Comparison of ENCODE assay signal across 22 cellular contexts in the genomic region with DNA sequence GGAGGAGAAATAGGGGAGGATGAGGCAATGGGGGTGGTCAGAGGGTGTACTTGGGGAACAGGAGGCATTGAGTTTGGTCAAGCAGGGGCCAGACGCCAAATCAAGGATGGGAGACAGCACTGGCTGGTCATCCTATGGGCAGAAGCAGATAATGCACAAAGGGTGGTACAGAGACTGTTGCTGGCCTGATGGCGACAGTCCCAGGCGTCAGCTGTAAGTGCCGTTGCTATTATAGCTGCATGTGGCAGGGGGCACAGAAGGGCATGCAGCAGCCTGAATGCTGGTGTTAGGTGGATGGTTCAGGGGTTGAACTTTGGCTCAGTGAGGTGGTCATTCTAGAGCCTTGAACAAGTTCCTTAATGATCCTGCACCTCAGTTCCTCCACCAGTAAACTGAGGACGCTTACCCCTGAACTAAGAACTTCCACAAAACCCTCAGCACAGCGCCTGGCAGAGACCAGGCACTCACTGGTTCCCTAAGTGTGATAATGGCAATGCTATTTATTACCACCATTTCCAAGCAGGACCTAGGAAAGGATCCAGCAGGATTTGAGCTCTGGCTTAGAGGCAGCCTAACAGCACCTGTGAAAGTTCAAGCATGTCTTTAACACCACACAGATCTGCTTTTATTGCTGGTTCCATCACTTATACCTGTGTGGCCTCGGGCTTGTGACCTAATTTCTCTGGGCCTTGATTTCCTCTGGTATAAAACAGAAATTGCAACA.
DNase-seq lines count a peak whose midpoint lies in the region; ATAC-seq, FAIRE-seq and TF ChIP-seq lines count a peak whose summit lies in the region.
"Had no signal": no experiment of that assay in that cellular context is flagged by ENCODE, and none has a peak within 500 bp of the region (broad histone marks: within the 10 kb centered on the region; RNA-seq: fewer than 3 reads in every experiment).

No MANE protein-coding gene starts in this region.

- WGBS in heart left ventricle, 4 donors, result 85 to 91% (median 89%) methylated on average over 7 of the region's 7 CpGs

- peaks cover 0 to 50% (median 34%) of the 10 kb centered on the region in 9 donors for H3K36me3 ChIP-seq in heart left ventricle
- H3K36me3 ChIP-seq in right atrium auricular region, result peaks cover 18% of the 10 kb centered on the region
- peaks cover 2% of the 10 kb centered on the region for H3K36me3 ChIP-seq in bronchial epithelial cell (ENCODE audit: control insufficient read depth, insufficient read depth, low read length)

- no peak for TF ChIP-seq POLR2A in heart left ventricle (IDR thresholded peaks at IDR 0.05)

- H3K9me3 ChIP-seq in heart left ventricle (no peaks in the 10 kb centered on the region), right atrium auricular region (no peaks in the 10 kb centered on the region)
- H3K9me3 ChIP-seq: A549; BLaER1 treated with 17β-estradiol and CSF1 and Interleukin-3, amounts not matched to agents 10 nM and 100 nM had no signal

- no peak overlapping the region for H3K4me3 ChIP-seq in heart left ventricle
- H3K4me3 ChIP-seq in right atrium auricular region, result no peak overlapping the region
- no peak overlapping the region for H3K4me3 ChIP-seq in bronchial epithelial cell (ENCODE audit: low read depth, low read length)
- H3K4me3 ChIP-seq: A549; BLaER1 treated with 17β-estradiol and CSF1 and Interleukin-3, amounts not matched to agents 10 nM and 100 nM; GM23248 had no signal

- H3K27me3 ChIP-seq in heart left ventricle (no peaks in the 10 kb centered on the region), right atrium auricular region (no peaks in the 10 kb centered on the region), bronchial epithelial cell (ENCODE audit: control insufficient read depth, insufficient read depth, low read length) (no peaks in the 10 kb centered on the region)
- H3K27me3 ChIP-seq: BLaER1 treated with 17β-estradiol and CSF1 and Interleukin-3, amounts not matched to agents 10 nM and 100 nM had no signal

- H3K27ac ChIP-seq in heart left ventricle (no peak overlapping the region), right atrium auricular region (no peak overlapping the region)
- H3K27ac ChIP-seq: A549; BLaER1 treated with 17β-estradiol and CSF1 and Interleukin-3, amounts not matched to agents 10 nM and 100 nM; GM23248 had no signal

- peaks cover 0 to 5% (median 0%) of the 10 kb centered on the region in 12 donors for H3K4me1 ChIP-seq in heart left ventricle
- H3K4me1 ChIP-seq in right atrium auricular region, result peaks cover 0 to 6% of the 10 kb centered on the region in 2 donors
- H3K4me1 ChIP-seq: A549 had no signal

- peak; percentile 40 for FAIRE-seq in bronchial epithelial cell (lab: Jason Lieb, UNC)
- FAIRE-seq: A549, GM19239, RCC 7860 had no signal

- ATAC-seq in heart left ventricle, result peak in 3 of 4 donors; percentile 41 to 71 (median 63)
- ATAC-seq: A549; CD8-positive, alpha-beta T cell had no signal

- intact Hi-C loops in heart left ventricle (cut with DNase I), result no loop called here

- DNase-seq in heart left ventricle, result no peak
- DNase-seq in right atrium auricular region (ENCODE audit: low spot score), result no peak
- DNase-seq in bronchial epithelial cell (ENCODE audit: low read depth), result no peak
- DNase-seq in midbrain (lab: John Stamatoyannopoulos, UW), result peak; percentile 48
- peak; percentile 75 for DNase-seq in superior temporal gyrus (ENCODE audit: extremely low spot score)
- DNase-seq in AG08395 (ENCODE audit: low spot score), result no peak
- DNase-seq in central memory CD4-positive, alpha-beta T cell, result no peak
- DNase-seq: Calu3; CD8-positive, alpha-beta T cell; GF-D8; GM23248; HCEC 1CT; NCI-H1105 treated with DMSO at 0.1 percent for 48 hours; NCI-H1694; NCI-H2081 treated with DMSO at 0.1 percent for 48 hours; NCI-H510A; NCI-H748 treated with DMSO at 0.1 percent for 48 hours; SHP77 had no signal

- no peak for TF ChIP-seq CTCF in heart left ventricle (IDR thresholded peaks at IDR 0.05)
- TF ChIP-seq CTCF in right atrium auricular region (IDR thresholded peaks at IDR 0.05), result no peak
- no peak for TF ChIP-seq CTCF in bronchial epithelial cell (IDR thresholded peaks at IDR 0.05; ENCODE audit: insufficient read depth, low read length, severe bottlenecking)

Comparison
In these comparisons a context has a peak if more than half of its experiments do, and no peak if none do; other contexts are left out.
1. DNase-seq: peak in midbrain (single experiment) and superior temporal gyrus (single experiment); none in heart left ventricle (0 of 5), right atrium auricular region (single experiment), bronchial epithelial cell (single experiment), AG08395 (single experiment) and central memory CD4-positive, alpha-beta T cell (single experiment).